16 cellular contexts compared by ENCODE assay signal in the genomic region with DNA sequence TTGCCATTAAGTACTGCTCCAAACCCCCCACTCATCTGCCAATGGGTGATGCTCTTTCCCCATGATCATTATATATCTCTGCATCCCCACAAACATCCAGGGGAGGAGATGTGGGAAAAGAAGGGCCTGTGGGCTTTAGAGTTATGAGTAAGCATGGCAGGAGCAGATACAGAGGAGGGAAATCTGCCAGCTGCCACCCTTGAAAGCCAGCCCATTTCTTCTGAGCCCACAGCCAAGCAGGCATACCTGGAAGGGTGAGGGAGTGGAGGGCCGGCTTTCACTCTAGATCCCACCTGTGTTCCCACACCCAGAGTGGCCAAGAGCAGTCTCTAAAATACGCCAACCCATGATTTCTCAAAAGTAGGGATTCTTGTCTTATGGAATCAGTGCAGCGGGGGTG. TPM values are rescaled to one million over a fixed set of nuclear protein-coding genes. Genes with fewer than 3 reads are reported as not detected.
A peak's percentile ranks its signal among the peaks of the same experiment; 100 is the strongest.
DNase-seq lines count a peak whose midpoint lies in the region; ATAC-seq and TF ChIP-seq lines count a peak whose summit lies in the region.
"Had no signal": no experiment of that assay in that cellular context is flagged by ENCODE, and none has a peak within 500 bp of the region (broad histone marks: within the 10 kb centered on the region; RNA-seq: fewer than 3 reads in every experiment).

No MANE protein-coding gene starts in this region.

- TF ChIP-seq CTCF in CD4-positive, alpha-beta T cell (IDR thresholded peaks at IDR 0.05): no peak
- no peak for TF ChIP-seq CTCF in nephron (IDR thresholded peaks at IDR 0.05; ENCODE audit: unreplicated experiment in 3 of 3)
- no peak for TF ChIP-seq CTCF in A673 (conservative IDR thresholded peaks at IDR 0.05; ENCODE audit: low read depth, low read length)

- CTCF ChIA-PET in CD4-positive, alpha-beta T cell (lab: Charles Lee): interaction anchor here (0.7 kb wide), 1 partner anchor 89 kb away, joined by 3 read pairs; no protein-coding TSS in a partner anchor
- CTCF ChIA-PET in A673 (lab: Charles Lee): no interaction called here

- no peaks in the 10 kb centered on the region for H3K9me3 ChIP-seq in CD4-positive, alpha-beta T cell (ENCODE audit: control insufficient read depth, low read length)
- no peaks in the 10 kb centered on the region for H3K9me3 ChIP-seq in A673 (ENCODE audit: low read depth, low read length, poor library complexity, severe bottlenecking)

- H3K27ac ChIP-seq in CD4-positive, alpha-beta T cell (ENCODE audit: low read depth, low read length): no peak overlapping the region
- H3K27ac ChIP-seq in A673 (ENCODE audit: low read depth, low read length, poor library complexity, severe bottlenecking): no peak overlapping the region

- POLR2A ChIA-PET in CD4-positive, alpha-beta T cell (lab: Charles Lee): no interaction called here
- POLR2A ChIA-PET in A673 (lab: Charles Lee; ENCODE audit: low non-redundant PET): no interaction called here

- peak overlapping the region; percentile 15 for H3K27ac Mint-ChIP-seq in activated CD4-positive, alpha-beta T cell treated with anti-CD3 and anti-CD28 coated beads, Interleukin-2, amount 10 ng/mL, durations not matched to agents 24 days and 14 days
- peak overlapping the region; percentile 30 for H3K27ac Mint-ChIP-seq in CD4-positive, alpha-beta T cell
- H3K27ac Mint-ChIP-seq in activated T-helper 1 cell treated with anti-CD3 and anti-CD28 coated beads, Interleukin-12 subunit alpha, Interleukin-12 subunit beta, Interleukin-2, Interleukin-4 antibody, amounts not matched to agents 30 ng/mL and 10 ng/mL and 1 ng/mL, durations not matched to agents 14 hours and 24 hours and 36 hours: peak overlapping the region; percentile 14
- H3K27ac Mint-ChIP-seq in nephron: peak overlapping the region in 1 of 3 experiments; percentile 43

- H3K9me3 Mint-ChIP-seq in activated CD4-positive, alpha-beta T cell treated with anti-CD3 and anti-CD28 coated beads, Interleukin-2, amount 10 ng/mL, durations not matched to agents 24 days and 14 days: no peaks in the 10 kb centered on the region
- H3K9me3 Mint-ChIP-seq in CD4-positive, alpha-beta T cell: no peaks in the 10 kb centered on the region
- H3K9me3 Mint-ChIP-seq in activated T-helper 1 cell treated with anti-CD3 and anti-CD28 coated beads, Interleukin-12 subunit alpha, Interleukin-12 subunit beta, Interleukin-2, Interleukin-4 antibody, amounts not matched to agents 30 ng/mL and 10 ng/mL and 1 ng/mL, durations not matched to agents 14 hours and 24 hours and 36 hours: no peaks in the 10 kb centered on the region
- no peaks in the 10 kb centered on the region for H3K9me3 Mint-ChIP-seq in nephron

- H3K36me3 Mint-ChIP-seq in activated CD4-positive, alpha-beta T cell treated with anti-CD3 and anti-CD28 coated beads, Interleukin-2, amount 10 ng/mL, durations not matched to agents 24 days and 14 days (ENCODE audit: low read depth): peaks cover 7% of the 10 kb centered on the region
- peaks cover 11% of the 10 kb centered on the region for H3K36me3 Mint-ChIP-seq in CD4-positive, alpha-beta T cell (ENCODE audit: low read depth)
- H3K36me3 Mint-ChIP-seq in activated T-helper 1 cell treated with anti-CD3 and anti-CD28 coated beads, Interleukin-12 subunit alpha, Interleukin-12 subunit beta, Interleukin-2, Interleukin-4 antibody, amounts not matched to agents 30 ng/mL and 10 ng/mL and 1 ng/mL, durations not matched to agents 14 hours and 24 hours and 36 hours (ENCODE audit: low read depth): peaks cover 11% of the 10 kb centered on the region
- H3K36me3 Mint-ChIP-seq in nephron (ENCODE audit: low read depth): no peaks in the 10 kb centered on the region

- H3K4me3 Mint-ChIP-seq in activated CD4-positive, alpha-beta T cell treated with anti-CD3 and anti-CD28 coated beads, Interleukin-2, amount 10 ng/mL, durations not matched to agents 24 days and 14 days: peak overlapping the region; percentile 27
- H3K4me3 Mint-ChIP-seq in CD4-positive, alpha-beta T cell: peak overlapping the region; percentile 65
- H3K4me3 Mint-ChIP-seq in activated T-helper 1 cell treated with anti-CD3 and anti-CD28 coated beads, Interleukin-12 subunit alpha, Interleukin-12 subunit beta, Interleukin-2, Interleukin-4 antibody, amounts not matched to agents 30 ng/mL and 10 ng/mL and 1 ng/mL, durations not matched to agents 14 hours and 24 hours and 36 hours: no peak overlapping the region
- H3K4me3 Mint-ChIP-seq in nephron: peak overlapping the region; percentile 39 to 77 (median 75)

- peaks cover 30% of the 10 kb centered on the region for H3K4me1 Mint-ChIP-seq in activated CD4-positive, alpha-beta T cell treated with anti-CD3 and anti-CD28 coated beads, Interleukin-2, amount 10 ng/mL, durations not matched to agents 24 days and 14 days
- H3K4me1 Mint-ChIP-seq in CD4-positive, alpha-beta T cell (ENCODE audit: low read depth): peaks cover 40% of the 10 kb centered on the region
- H3K4me1 Mint-ChIP-seq in activated T-helper 1 cell treated with anti-CD3 and anti-CD28 coated beads, Interleukin-12 subunit alpha, Interleukin-12 subunit beta, Interleukin-2, Interleukin-4 antibody, amounts not matched to agents 30 ng/mL and 10 ng/mL and 1 ng/mL, durations not matched to agents 14 hours and 24 hours and 36 hours (ENCODE audit: low read depth): peaks cover 31% of the 10 kb centered on the region
- peaks cover 14% of the 10 kb centered on the region for H3K4me1 Mint-ChIP-seq in nephron

- H3K36me3 ChIP-seq in A673 (ENCODE audit: insufficient read depth, low read length, poor library complexity, severe bottlenecking): no peaks in the 10 kb centered on the region

- DNase-seq in activated CD4-positive, alpha-beta T cell treated with anti-CD3 and anti-CD28 coated beads, Interleukin-2, amount 10 ng/mL, durations not matched to agents 24 days and 14 days: no peak
- no peak for DNase-seq in activated CD4-positive, alpha-beta T cell treated with anti-CD3 and anti-CD28 coated beads, Interleukin-2, amount 50 U/mL, for 1 hour
- no peak for DNase-seq in CD4-positive, alpha-beta T cell
- DNase-seq in activated T-helper 1 cell treated with anti-CD3 and anti-CD28 coated beads, Interleukin-12 subunit alpha, Interleukin-12 subunit beta, Interleukin-2, Interleukin-4 antibody, amounts not matched to agents 30 ng/mL and 10 ng/mL and 1 ng/mL, durations not matched to agents 14 hours and 24 hours and 36 hours (ENCODE audit: low spot score): no peak
- DNase-seq in sciatic nerve (ENCODE audit: low spot score): no peak
- no peak for DNase-seq in A673 (ENCODE audit: low spot score)
- DNase-seq: C1 segment of cervical spinal cord, DMS53, H7, MM.1S, NCI-H1092 treated with DMSO at 0.1 percent for 48 hours, NCI-H2081 treated with DMSO at 0.1 percent for 48 hours, NCI-H526 treated with DMSO at 0.1 percent for 48 hours, Right ventricle myocardium superior had no signal

- no peak for ATAC-seq in CD4-positive, alpha-beta T cell (ENCODE audit: poor library complexity)
- ATAC-seq in sciatic nerve (no peak), HG03280 (IDR thresholded peaks at IDR 0.05; ENCODE audit: unreplicated experiment) (no peak)

- H3K27me3 Mint-ChIP-seq in activated CD4-positive, alpha-beta T cell treated with anti-CD3 and anti-CD28 coated beads, Interleukin-2, amount 10 ng/mL, durations not matched to agents 24 days and 14 days: no peaks in the 10 kb centered on the region
- no peaks in the 10 kb centered on the region for H3K27me3 Mint-ChIP-seq in CD4-positive, alpha-beta T cell
- no peaks in the 10 kb centered on the region for H3K27me3 Mint-ChIP-seq in activated T-helper 1 cell treated with anti-CD3 and anti-CD28 coated beads, Interleukin-12 subunit alpha, Interleukin-12 subunit beta, Interleukin-2, Interleukin-4 antibody, amounts not matched to agents 30 ng/mL and 10 ng/mL and 1 ng/mL, durations not matched to agents 14 hours and 24 hours and 36 hours (ENCODE audit: insufficient read depth)
- no peaks in the 10 kb centered on the region for H3K27me3 Mint-ChIP-seq in nephron (ENCODE audit: low read depth)

- no TSS peak for BruUV-seq in A673 (replicated peaks; lab: Mats Ljungman, UMichigan)

- intact Hi-C loops in activated CD4-positive, alpha-beta T cell treated with anti-CD3 and anti-CD28 coated beads, Interleukin-2, amount 10 ng/mL, durations not matched to agents 24 days and 14 days (cut with micrococcal nuclease): loop anchor here (5.0 kb wide), 4 partner anchors 174 to 329 kb away; partner anchors contain the start of genes GORASP1, SCN11A, TTC21A and WDR48
- intact Hi-C loops in CD4-positive, alpha-beta T cell (cut with DNase I, micrococcal nuclease): loop anchor here (5.0 to 10.0 kb wide), 6 partner anchors 36 to 1377 kb away; partner anchors contain the start of genes GORASP1 (in 1 of the 2), RPL14 (in 1 of the 2), SCN11A (in 1 of the 2) and TTC21A (in 1 of the 2)
- intact Hi-C loops in activated T-helper 1 cell treated with anti-CD3 and anti-CD28 coated beads, Interleukin-12 subunit alpha, Interleukin-12 subunit beta, Interleukin-2, Interleukin-4 antibody, amounts not matched to agents 30 ng/mL and 10 ng/mL and 1 ng/mL, durations not matched to agents 14 hours and 24 hours and 36 hours (cut with micrococcal nuclease): loop anchor here (5.0 to 10.0 kb wide), 3 partner anchors 887 to 1244 kb away; partner anchors contain the start of genes ACAA1, EXOG, MYD88 and OXSR1
- intact Hi-C loops in sciatic nerve (cut with DNase I) (no loop called here), A673 (cut with micrococcal nuclease; ENCODE audit: unreplicated experiment) (no loop called here)

- H3K4me1 ChIP-seq in A673 (ENCODE audit: insufficient read depth, low read length, poor library complexity, severe bottlenecking): no peaks in the 10 kb centered on the region

- H3K4me3 ChIP-seq in A673 (ENCODE audit: low read depth, low read length, poor library complexity, severe bottlenecking): no peak overlapping the region

- no peaks in the 10 kb centered on the region for H3K27me3 ChIP-seq in CD4-positive, alpha-beta T cell (ENCODE audit: control insufficient read depth, insufficient read depth, low read length)
- no peaks in the 10 kb centered on the region for H3K27me3 ChIP-seq in A673 (replicated peaks; ENCODE audit: insufficient read depth, low read depth, low read length, poor library complexity)

RNA-seq across cellular contexts. Expression of gene SLC25A38, which starts 1.7 kb away (rescaled TPM):
- 37.8 and 38.2 TPM in 2 replicates for total RNA-seq in activated CD4-positive, alpha-beta T cell treated with anti-CD3 and anti-CD28 coated beads, Interleukin-2, amount 10 ng/mL, durations not matched to agents 24 days and 14 days
- total RNA-seq in CD4-positive, alpha-beta T cell: 10 to 100 TPM; 43.2 to 44.7 TPM
- 40.0 and 43.1 TPM in 2 replicates for total RNA-seq in activated T-helper 1 cell treated with anti-CD3 and anti-CD28 coated beads, Interleukin-12 subunit alpha, Interleukin-12 subunit beta, Interleukin-2, Interleukin-4 antibody, amounts not matched to agents 30 ng/mL and 10 ng/mL and 1 ng/mL, durations not matched to agents 14 hours and 24 hours and 36 hours
- total RNA-seq in sciatic nerve (20.4 TPM), A673 (2021) (13.7 and 15.6 TPM in 2 replicates)

RNA-seq across cellular contexts. Expression of gene RPSA, which starts 25.1 kb away (rescaled TPM):
- 1,932 and 1,935 TPM in 2 replicates for total RNA-seq in activated CD4-positive, alpha-beta T cell treated with anti-CD3 and anti-CD28 coated beads, Interleukin-2, amount 10 ng/mL, durations not matched to agents 24 days and 14 days
- total RNA-seq in CD4-positive, alpha-beta T cell: 1,000 to 10,000 TPM; 1,930 to 1,974 TPM
- total RNA-seq in activated T-helper 1 cell treated with anti-CD3 and anti-CD28 coated beads, Interleukin-12 subunit alpha, Interleukin-12 subunit beta, Interleukin-2, Interleukin-4 antibody, amounts not matched to agents 30 ng/mL and 10 ng/mL and 1 ng/mL, durations not matched to agents 14 hours and 24 hours and 36 hours: 1,750 and 1,765 TPM in 2 replicates
- total RNA-seq in sciatic nerve (447 TPM), A673 (2021) (944 and 994 TPM in 2 replicates)

RNA-seq across cellular contexts. Expression of gene CCR8, which starts 51.9 kb away (rescaled TPM):
- total RNA-seq in activated CD4-positive, alpha-beta T cell treated with anti-CD3 and anti-CD28 coated beads, Interleukin-2, amount 10 ng/mL, durations not matched to agents 24 days and 14 days: 5.7 and 7.5 TPM in 2 replicates
- 1 to 10 TPM; 1.3 to 2.1 TPM for total RNA-seq in CD4-positive, alpha-beta T cell
- 7.1 and 8.9 TPM in 2 replicates for total RNA-seq in activated T-helper 1 cell treated with anti-CD3 and anti-CD28 coated beads, Interleukin-12 subunit alpha, Interleukin-12 subunit beta, Interleukin-2, Interleukin-4 antibody, amounts not matched to agents 30 ng/mL and 10 ng/mL and 1 ng/mL, durations not matched to agents 14 hours and 24 hours and 36 hours
- total RNA-seq in sciatic nerve: not detected
- not detected in 2 replicates for total RNA-seq in A673 (2021)
- total RNA-seq: H7, Right ventricle myocardium superior had no signal

Comparison
In these comparisons a context has a peak if more than half of its experiments do, and no peak if none do; other contexts are left out.
1. intact Hi-C loops: an anchor here in activated CD4-positive, alpha-beta T cell treated with anti-CD3 and anti-CD28 coated beads, Interleukin-2, amount 10 ng/mL, durations not matched to agents 24 days and 14 days (5.0 kb wide), CD4-positive, alpha-beta T cell (5.0 to 10.0 kb wide) and activated T-helper 1 cell treated with anti-CD3 and anti-CD28 coated beads, Interleukin-12 subunit alpha, Interleukin-12 subunit beta, Interleukin-2, Interleukin-4 antibody, amounts not matched to agents 30 ng/mL and 10 ng/mL and 1 ng/mL, durations not matched to agents 14 hours and 24 hours and 36 hours (5.0 to 10.0 kb wide); none called in sciatic nerve and A673.